Comparison of ENCODE assay signal across 13 cellular contexts in genomic region chr3:127803619-127804018, GRCh38. TPM values are rescaled to one million over a fixed set of nuclear protein-coding genes. Genes with fewer than 3 reads are reported as not detected.
A peak's percentile ranks its signal among the peaks of the same experiment; 100 is the strongest.
DNase-seq lines count a peak whose midpoint lies in the region; ATAC-seq, FAIRE-seq and TF ChIP-seq lines count a peak whose summit lies in the region.
"Had no signal": no experiment of that assay in that cellular context is flagged by ENCODE, and none has a peak within 500 bp of the region (broad histone marks: within the 10 kb centered on the region; RNA-seq: fewer than 3 reads in every experiment).

No MANE protein-coding gene starts in this region.

- H3K4me1 Mint-ChIP-seq in activated T-helper 2 cell treated with anti-CD3 and anti-CD28 coated beads, Interferon-gamma antibody, Interleukin-2, Interleukin-4, amounts not matched to agents 10 μg/mL and 5 μg/mL and 100 μg/mL, durations not matched to agents 14 hours and 24 hours and 36 hours (ENCODE audit: low read depth): peaks cover 22% of the 10 kb centered on the region
- peaks cover 10 to 14% (median 13%) of the 10 kb centered on the region in 4 donors for H3K4me1 Mint-ChIP-seq in naive thymus-derived CD8-positive, alpha-beta T cell

- peak; percentile 33 for DNase-seq in activated effector memory CD4-positive, alpha-beta T cell treated with anti-CD3 and anti-CD28 coated beads, Interleukin-2, amount 50 U/mL, for 16 hours
- no peak for DNase-seq in activated effector memory CD4-positive, alpha-beta T cell treated with Interleukin-2 at 50 U/mL for 16 hours
- DNase-seq in astrocyte of the hippocampus (ENCODE audit: low read depth, low spot score) (peak; percentile 78), keratinocyte (ENCODE audit: low read depth, low spot score) (peak; percentile 88), T-helper 2 cell (no peak), left ventricle myocardium superior (no peak)
- no peak for DNase-seq in activated T-helper 2 cell treated with anti-CD3 and anti-CD28 coated beads, Interferon-gamma antibody, Interleukin-2, Interleukin-4, amounts not matched to agents 10 μg/mL and 5 μg/mL and 100 μg/mL, durations not matched to agents 14 hours and 24 hours and 36 hours (ENCODE audit: low spot score)
- no peak for DNase-seq in naive thymus-derived CD8-positive, alpha-beta T cell

- H3K4me3 ChIP-seq in keratinocyte (ENCODE audit: control insufficient read depth in 2 of 3, extremely low read depth in 1 of 3, insufficient read depth in 2 of 3, low read depth in 1 of 3, low read length in 3 of 3): no peak overlapping the region

- no peaks in the 10 kb centered on the region for H3K27me3 ChIP-seq in keratinocyte (ENCODE audit: control insufficient read depth, extremely low read depth, insufficient read depth, low read length)

- H3K36me3 ChIP-seq in keratinocyte (ENCODE audit: control insufficient read depth in 2 of 2, extremely low read depth in 1 of 2, insufficient read depth in 2 of 2, low read length in 2 of 2): no peaks in the 10 kb centered on the region

- intact Hi-C loops in activated T-helper 2 cell treated with anti-CD3 and anti-CD28 coated beads, Interferon-gamma antibody, Interleukin-2, Interleukin-4, amounts not matched to agents 10 μg/mL and 5 μg/mL and 100 μg/mL, durations not matched to agents 14 hours and 24 hours and 36 hours (cut with micrococcal nuclease): loop anchor here (5.0 kb wide), 1 partner anchor 51 kb away; no protein-coding TSS in a partner anchor
- intact Hi-C loops in left ventricle myocardium superior (cut with micrococcal nuclease): no loop called here

- H3K27ac ChIP-seq in keratinocyte (ENCODE audit: control insufficient read depth, insufficient read depth, low read length): peak overlapping the region; percentile 79

- no peak for TF ChIP-seq CTCF in keratinocyte (optimal IDR thresholded peaks at IDR 0.05 in 1 of 3, IDR thresholded peaks at IDR 0.05 in 1 of 3, conservative IDR thresholded peaks at IDR 0.05 in 1 of 3; ENCODE audit: extremely low read depth in 1 of 3, insufficient read depth in 2 of 3, low read length in 3 of 3)

- peaks cover 5% of the 10 kb centered on the region for H3K27me3 Mint-ChIP-seq in activated T-helper 2 cell treated with anti-CD3 and anti-CD28 coated beads, Interferon-gamma antibody, Interleukin-2, Interleukin-4, amounts not matched to agents 10 μg/mL and 5 μg/mL and 100 μg/mL, durations not matched to agents 14 hours and 24 hours and 36 hours (ENCODE audit: low read depth)
- H3K27me3 Mint-ChIP-seq in naive thymus-derived CD8-positive, alpha-beta T cell: no peaks in the 10 kb centered on the region

- H3K79me2 ChIP-seq in keratinocyte (ENCODE audit: control insufficient read depth, insufficient read depth, low read length): peaks cover 5% of the 10 kb centered on the region

- no peaks in the 10 kb centered on the region for H4K20me1 ChIP-seq in keratinocyte (ENCODE audit: control insufficient read depth, extremely low read depth, insufficient read depth, low read length)

- no peak overlapping the region for H3K4me3 Mint-ChIP-seq in activated T-helper 2 cell treated with anti-CD3 and anti-CD28 coated beads, Interferon-gamma antibody, Interleukin-2, Interleukin-4, amounts not matched to agents 10 μg/mL and 5 μg/mL and 100 μg/mL, durations not matched to agents 14 hours and 24 hours and 36 hours (ENCODE audit: low read depth)
- H3K4me3 Mint-ChIP-seq in naive thymus-derived CD8-positive, alpha-beta T cell: no peak overlapping the region
- H3K4me3 Mint-ChIP-seq: activated T-helper 1 cell treated with anti-CD3 and anti-CD28 coated beads, Interleukin-12 subunit alpha, Interleukin-12 subunit beta, Interleukin-2, Interleukin-4 antibody, amounts not matched to agents 30 ng/mL and 10 ng/mL and 1 ng/mL, durations not matched to agents 14 hours and 24 hours and 36 hours; WTC11 had no signal

- H2AFZ ChIP-seq in keratinocyte (ENCODE audit: control insufficient read depth, low read length): no peak overlapping the region

- H3K9ac ChIP-seq in keratinocyte (ENCODE audit: control insufficient read depth, extremely low read depth, insufficient read depth, low read length): peak overlapping the region; percentile 54

- POLR2A ChIA-PET in naive thymus-derived CD8-positive, alpha-beta T cell (lab: Charles Lee): no interaction called here

- dilution Hi-C loops in keratinocyte (cut with MboI; ENCODE audit: extremely low pct_ligation_motif_present, low sequenced_read_pairs): no loop called here

- peak; percentile 92 for FAIRE-seq in keratinocyte (lab: Jason Lieb, UNC)
- FAIRE-seq: A204.1, islet of Langerhans had no signal

- peaks cover 4% of the 10 kb centered on the region for H3K9me3 Mint-ChIP-seq in activated T-helper 2 cell treated with anti-CD3 and anti-CD28 coated beads, Interferon-gamma antibody, Interleukin-2, Interleukin-4, amounts not matched to agents 10 μg/mL and 5 μg/mL and 100 μg/mL, durations not matched to agents 14 hours and 24 hours and 36 hours
- no peaks in the 10 kb centered on the region for H3K9me3 Mint-ChIP-seq in naive thymus-derived CD8-positive, alpha-beta T cell
- H3K9me3 Mint-ChIP-seq: activated T-helper 1 cell treated with anti-CD3 and anti-CD28 coated beads, Interleukin-12 subunit alpha, Interleukin-12 subunit beta, Interleukin-2, Interleukin-4 antibody, amounts not matched to agents 30 ng/mL and 10 ng/mL and 1 ng/mL, durations not matched to agents 14 hours and 24 hours and 36 hours had no signal

- ATAC-seq in left ventricle myocardium superior: no peak
- no peak for ATAC-seq in naive thymus-derived CD8-positive, alpha-beta T cell

- H3K36me3 Mint-ChIP-seq in activated T-helper 2 cell treated with anti-CD3 and anti-CD28 coated beads, Interferon-gamma antibody, Interleukin-2, Interleukin-4, amounts not matched to agents 10 μg/mL and 5 μg/mL and 100 μg/mL, durations not matched to agents 14 hours and 24 hours and 36 hours (ENCODE audit: low read depth): peaks cover 8% of the 10 kb centered on the region
- no peaks in the 10 kb centered on the region for H3K36me3 Mint-ChIP-seq in naive thymus-derived CD8-positive, alpha-beta T cell
- H3K36me3 Mint-ChIP-seq: WTC11 had no signal

- no peak overlapping the region for H3K27ac Mint-ChIP-seq in activated T-helper 2 cell treated with anti-CD3 and anti-CD28 coated beads, Interferon-gamma antibody, Interleukin-2, Interleukin-4, amounts not matched to agents 10 μg/mL and 5 μg/mL and 100 μg/mL, durations not matched to agents 14 hours and 24 hours and 36 hours
- H3K27ac Mint-ChIP-seq in naive thymus-derived CD8-positive, alpha-beta T cell: peak overlapping the region in 1 of 10 donors; percentile 50
- H3K27ac Mint-ChIP-seq: activated T-helper 1 cell treated with anti-CD3 and anti-CD28 coated beads, Interleukin-12 subunit alpha, Interleukin-12 subunit beta, Interleukin-2, Interleukin-4 antibody, amounts not matched to agents 30 ng/mL and 10 ng/mL and 1 ng/mL, durations not matched to agents 14 hours and 24 hours and 36 hours; progenitor cell of endocrine pancreas; WTC11 had no signal

- no peaks in the 10 kb centered on the region for H3K9me3 ChIP-seq in keratinocyte (ENCODE audit: control insufficient read depth, low read depth, low read length)

- peak overlapping the region; percentile 54 for H3K4me2 ChIP-seq in keratinocyte (ENCODE audit: control insufficient read depth, extremely low read depth, insufficient read depth, low read depth, low read length)

- peaks cover 49% of the 10 kb centered on the region for H3K4me1 ChIP-seq in keratinocyte (ENCODE audit: control insufficient read depth, extremely low read depth, insufficient read depth, low read length)

- H3K9me1 ChIP-seq in keratinocyte (ENCODE audit: control insufficient read depth, extremely low read depth, insufficient read depth, low read length): no peaks in the 10 kb centered on the region

RNA-seq across cellular contexts. Expression of gene MGLL, which starts 18.7 kb away (rescaled TPM):
- polyA plus RNA-seq in keratinocyte: 13.4 to 34.2 TPM (median 17.8 TPM) in 3 replicates
- 19.3 TPM for polyA plus RNA-seq in keratinocyte (2011; ENCODE audit: low read depth)
- 16.9 and 24.8 TPM in 2 replicates for polyA plus RNA-seq in keratinocyte (2011; cell fraction: cytosol; rRNA removed)
- 12.6 and 17.6 TPM in 2 replicates for polyA plus RNA-seq in keratinocyte (2011; cell fraction: nucleus; rRNA removed)
- 29.2 and 40.4 TPM in 2 replicates for polyA plus RNA-seq in keratinocyte (2012; ENCODE audit: low replicate concordance)
- polyA minus RNA-seq in keratinocyte: 17.5 to 81.4 TPM (median 21.8 TPM) in 3 replicates
- polyA minus RNA-seq in keratinocyte (2011; cell fraction: cytosol; rRNA and poly(A)+ RNA removed): 23.8 TPM
- 12.9 and 15.9 TPM in 2 replicates for polyA minus RNA-seq in keratinocyte (2011; cell fraction: nucleus; rRNA and poly(A)+ RNA removed)
- total RNA-seq in activated T-helper 2 cell treated with anti-CD3 and anti-CD28 coated beads, Interferon-gamma antibody, Interleukin-2, Interleukin-4, amounts not matched to agents 10 μg/mL and 5 μg/mL and 100 μg/mL, durations not matched to agents 14 hours and 24 hours and 36 hours: 6.5 and 6.6 TPM in 2 replicates
- 94.3 TPM for total RNA-seq in left ventricle myocardium superior
- total RNA-seq in naive thymus-derived CD8-positive, alpha-beta T cell: under 1 TPM; 0.34 to 0.77 TPM
- polyA plus RNA-seq in naive thymus-derived CD8-positive, alpha-beta T cell: under 1 TPM in 1 of 3 donors, not detected in 2; 0.62 TPM

Comparison
In these comparisons a context has a peak if more than half of its experiments do, and no peak if none do; other contexts are left out.
1. DNase-seq: peak in activated effector memory CD4-positive, alpha-beta T cell treated with anti-CD3 and anti-CD28 coated beads, Interleukin-2, amount 50 U/mL, for 16 hours (single experiment), astrocyte of the hippocampus (single experiment) and keratinocyte (single experiment); none in activated effector memory CD4-positive, alpha-beta T cell treated with Interleukin-2 at 50 U/mL for 16 hours (single experiment), activated T-helper 2 cell treated with anti-CD3 and anti-CD28 coated beads, Interferon-gamma antibody, Interleukin-2, Interleukin-4, amounts not matched to agents 10 μg/mL and 5 μg/mL and 100 μg/mL, durations not matched to agents 14 hours and 24 hours and 36 hours (single experiment), T-helper 2 cell (0 of 5), left ventricle myocardium superior (single experiment) and naive thymus-derived CD8-positive, alpha-beta T cell (0 of 10).
2. RNA of gene MGLL, which starts 18.7 kb away (total RNA-seq): 94.3 TPM in left ventricle myocardium superior (single experiment); 6.5 to 6.6 TPM in activated T-helper 2 cell treated with anti-CD3 and anti-CD28 coated beads, Interferon-gamma antibody, Interleukin-2, Interleukin-4, amounts not matched to agents 10 μg/mL and 5 μg/mL and 100 μg/mL, durations not matched to agents 14 hours and 24 hours and 36 hours and 0.34 to 0.77 TPM in naive thymus-derived CD8-positive, alpha-beta T cell; every median in the first group is over 10 times any median in the second.